2 cellular contexts compared by ENCODE assay signal in the genomic region with DNA sequence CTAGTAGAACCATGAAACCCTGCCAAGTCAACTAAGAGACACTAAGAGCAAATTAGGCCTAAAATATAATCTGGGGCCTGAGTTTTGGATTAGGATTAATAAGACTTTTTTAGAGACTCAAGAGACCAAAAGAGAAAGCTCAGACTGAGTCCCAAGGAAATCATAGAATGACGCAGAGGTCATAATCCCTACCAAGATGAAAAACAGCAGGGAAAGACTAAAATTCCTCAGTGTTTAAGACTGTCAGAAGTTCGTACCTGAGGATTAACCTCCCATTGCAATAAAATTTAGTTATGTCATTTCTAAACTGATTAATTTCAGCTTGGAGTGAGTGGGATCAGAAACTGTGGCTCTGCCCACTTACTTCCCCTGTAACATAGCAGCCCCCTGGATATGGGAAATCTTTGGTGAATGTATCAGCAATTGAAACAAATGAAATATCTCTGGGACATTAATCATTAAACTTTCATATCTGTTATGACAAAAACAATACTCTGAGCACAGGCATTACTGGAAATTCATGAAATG.
TF ChIP-seq lines count a peak whose summit lies in the region.

No MANE protein-coding gene starts in this region.

TF ChIP-seq in liver, 16 proteins besides CTCF, POLR2A, EP300 and RAD21:
- TF ChIP-seq FOXA1 (IDR thresholded peaks at IDR 0.05) (no peak), MAX (IDR thresholded peaks at IDR 0.05) (no peak), TAF1 (conservative IDR thresholded peaks at IDR 0.05) (no peak), NR2F2 (IDR thresholded peaks at IDR 0.05) (no peak), FOXA2 (IDR thresholded peaks at IDR 0.05) (no peak), ZBTB33 (IDR thresholded peaks at IDR 0.05) (no peak), ATF3 (IDR thresholded peaks at IDR 0.05) (no peak), RXRA (IDR thresholded peaks at IDR 0.05) (no peak), GABPA (IDR thresholded peaks at IDR 0.05 in 1 of 2, conservative IDR thresholded peaks at IDR 0.05 in 1 of 2) (no peak), SP1 (IDR thresholded peaks at IDR 0.05) (no peak), HNF4A (conservative IDR thresholded peaks at IDR 0.05) (no peak), YY1 (IDR thresholded peaks at IDR 0.05) (no peak), EGR1 (IDR thresholded peaks at IDR 0.05; ENCODE audit: low read depth in 2 of 2) (no peak), JUND (IDR thresholded peaks at IDR 0.05) (no peak), HNF4G (IDR thresholded peaks at IDR 0.05) (no peak)
- TF ChIP-seq, protein P1, sequence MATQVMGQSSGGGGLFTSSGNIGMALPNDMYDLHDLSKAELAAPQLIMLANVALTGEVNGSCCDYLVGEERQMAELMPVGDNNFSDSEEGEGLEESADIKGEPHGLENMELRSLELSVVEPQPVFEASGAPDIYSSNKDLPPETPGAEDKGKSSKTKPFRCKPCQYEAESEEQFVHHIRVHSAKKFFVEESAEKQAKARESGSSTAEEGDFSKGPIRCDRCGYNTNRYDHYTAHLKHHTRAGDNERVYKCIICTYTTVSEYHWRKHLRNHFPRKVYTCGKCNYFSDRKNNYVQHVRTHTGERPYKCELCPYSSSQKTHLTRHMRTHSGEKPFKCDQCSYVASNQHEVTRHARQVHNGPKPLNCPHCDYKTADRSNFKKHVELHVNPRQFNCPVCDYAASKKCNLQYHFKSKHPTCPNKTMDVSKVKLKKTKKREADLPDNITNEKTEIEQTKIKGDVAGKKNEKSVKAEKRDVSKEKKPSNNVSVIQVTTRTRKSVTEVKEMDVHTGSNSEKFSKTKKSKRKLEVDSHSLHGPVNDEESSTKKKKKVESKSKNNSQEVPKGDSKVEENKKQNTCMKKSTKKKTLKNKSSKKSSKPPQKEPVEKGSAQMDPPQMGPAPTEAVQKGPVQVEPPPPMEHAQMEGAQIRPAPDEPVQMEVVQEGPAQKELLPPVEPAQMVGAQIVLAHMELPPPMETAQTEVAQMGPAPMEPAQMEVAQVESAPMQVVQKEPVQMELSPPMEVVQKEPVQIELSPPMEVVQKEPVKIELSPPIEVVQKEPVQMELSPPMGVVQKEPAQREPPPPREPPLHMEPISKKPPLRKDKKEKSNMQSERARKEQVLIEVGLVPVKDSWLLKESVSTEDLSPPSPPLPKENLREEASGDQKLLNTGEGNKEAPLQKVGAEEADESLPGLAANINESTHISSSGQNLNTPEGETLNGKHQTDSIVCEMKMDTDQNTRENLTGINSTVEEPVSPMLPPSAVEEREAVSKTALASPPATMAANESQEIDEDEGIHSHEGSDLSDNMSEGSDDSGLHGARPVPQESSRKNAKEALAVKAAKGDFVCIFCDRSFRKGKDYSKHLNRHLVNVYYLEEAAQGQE (IDR thresholded peaks at IDR 0.05) = no peak

TF ChIP-seq in HepG2, 621 proteins besides CTCF, POLR2A, EP300 and RAD21:
- TF ChIP-seq ZNF160 (CRISPR knock-in tag; IDR thresholded peaks at IDR 0.05) (no peak), TBP (CRISPR knock-in tag; IDR thresholded peaks at IDR 0.05) (no peak), SP140L (CRISPR knock-in tag; IDR thresholded peaks at IDR 0.05; ENCODE audit: borderline replicate concordance) (no peak), STAT5B (CRISPR knock-in tag; IDR thresholded peaks at IDR 0.05) (no peak), IRF9 (CRISPR knock-in tag; IDR thresholded peaks at IDR 0.05; ENCODE audit: borderline replicate concordance) (no peak), ZNF460 (CRISPR knock-in tag; IDR thresholded peaks at IDR 0.05; ENCODE audit: borderline replicate concordance) (no peak)
- TF ChIP-seq, protein P2, sequence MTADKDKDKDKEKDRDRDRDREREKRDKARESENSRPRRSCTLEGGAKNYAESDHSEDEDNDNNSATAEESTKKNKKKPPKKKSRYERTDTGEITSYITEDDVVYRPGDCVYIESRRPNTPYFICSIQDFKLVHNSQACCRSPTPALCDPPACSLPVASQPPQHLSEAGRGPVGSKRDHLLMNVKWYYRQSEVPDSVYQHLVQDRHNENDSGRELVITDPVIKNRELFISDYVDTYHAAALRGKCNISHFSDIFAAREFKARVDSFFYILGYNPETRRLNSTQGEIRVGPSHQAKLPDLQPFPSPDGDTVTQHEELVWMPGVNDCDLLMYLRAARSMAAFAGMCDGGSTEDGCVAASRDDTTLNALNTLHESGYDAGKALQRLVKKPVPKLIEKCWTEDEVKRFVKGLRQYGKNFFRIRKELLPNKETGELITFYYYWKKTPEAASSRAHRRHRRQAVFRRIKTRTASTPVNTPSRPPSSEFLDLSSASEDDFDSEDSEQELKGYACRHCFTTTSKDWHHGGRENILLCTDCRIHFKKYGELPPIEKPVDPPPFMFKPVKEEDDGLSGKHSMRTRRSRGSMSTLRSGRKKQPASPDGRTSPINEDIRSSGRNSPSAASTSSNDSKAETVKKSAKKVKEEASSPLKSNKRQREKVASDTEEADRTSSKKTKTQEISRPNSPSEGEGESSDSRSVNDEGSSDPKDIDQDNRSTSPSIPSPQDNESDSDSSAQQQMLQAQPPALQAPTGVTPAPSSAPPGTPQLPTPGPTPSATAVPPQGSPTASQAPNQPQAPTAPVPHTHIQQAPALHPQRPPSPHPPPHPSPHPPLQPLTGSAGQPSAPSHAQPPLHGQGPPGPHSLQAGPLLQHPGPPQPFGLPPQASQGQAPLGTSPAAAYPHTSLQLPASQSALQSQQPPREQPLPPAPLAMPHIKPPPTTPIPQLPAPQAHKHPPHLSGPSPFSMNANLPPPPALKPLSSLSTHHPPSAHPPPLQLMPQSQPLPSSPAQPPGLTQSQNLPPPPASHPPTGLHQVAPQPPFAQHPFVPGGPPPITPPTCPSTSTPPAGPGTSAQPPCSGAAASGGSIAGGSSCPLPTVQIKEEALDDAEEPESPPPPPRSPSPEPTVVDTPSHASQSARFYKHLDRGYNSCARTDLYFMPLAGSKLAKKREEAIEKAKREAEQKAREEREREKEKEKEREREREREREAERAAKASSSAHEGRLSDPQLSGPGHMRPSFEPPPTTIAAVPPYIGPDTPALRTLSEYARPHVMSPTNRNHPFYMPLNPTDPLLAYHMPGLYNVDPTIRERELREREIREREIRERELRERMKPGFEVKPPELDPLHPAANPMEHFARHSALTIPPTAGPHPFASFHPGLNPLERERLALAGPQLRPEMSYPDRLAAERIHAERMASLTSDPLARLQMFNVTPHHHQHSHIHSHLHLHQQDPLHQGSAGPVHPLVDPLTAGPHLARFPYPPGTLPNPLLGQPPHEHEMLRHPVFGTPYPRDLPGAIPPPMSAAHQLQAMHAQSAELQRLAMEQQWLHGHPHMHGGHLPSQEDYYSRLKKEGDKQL (CRISPR knock-in tag; IDR thresholded peaks at IDR 0.05; ENCODE audit: low read depth) = no peak
TF ChIP-seq in HepG2: peak in this region for 0.
